In genomic region chr2:185360776-185361175, GRCh38 we compare ENCODE assay signal across 22 cellular contexts.
"Had no signal": no experiment of that assay in that cellular context is flagged by ENCODE, and none has a peak within 500 bp of the region (broad histone marks: within the 10 kb centered on the region; RNA-seq: fewer than 3 reads in every experiment).

No MANE protein-coding gene starts in this region.

- ATAC-seq: esophagus mucosa; gastrocnemius medialis; heart right ventricle; left cardiac atrium; left lung; left ventricle myocardium superior; lower lobe of right lung; naive thymus-derived CD4-positive, alpha-beta T cell had no signal

- H3K4me3 ChIP-seq: coronary artery, dorsolateral prefrontal cortex, esophagus squamous epithelium, gastrocnemius medialis, heart right ventricle, left lung, lower lobe of right lung had no signal

- DNase-seq: dermis blood vessel endothelial cell; dorsolateral prefrontal cortex; effector CD4-positive, alpha-beta T cell; effector memory CD4-positive, alpha-beta T cell; erythroblast; esophagus squamous epithelium; foreskin fibroblast; foreskin melanocyte; gastrocnemius medialis; glutamatergic neuron; head of caudate nucleus; heart right ventricle; hippocampal formation; left cardiac atrium; left lung; left ventricle myocardium superior; lower lobe of right lung; mesendoderm; midbrain; naive thymus-derived CD4-positive, alpha-beta T cell had no signal
